ENCODE assay signal across 19 cellular contexts in the genomic region with DNA sequence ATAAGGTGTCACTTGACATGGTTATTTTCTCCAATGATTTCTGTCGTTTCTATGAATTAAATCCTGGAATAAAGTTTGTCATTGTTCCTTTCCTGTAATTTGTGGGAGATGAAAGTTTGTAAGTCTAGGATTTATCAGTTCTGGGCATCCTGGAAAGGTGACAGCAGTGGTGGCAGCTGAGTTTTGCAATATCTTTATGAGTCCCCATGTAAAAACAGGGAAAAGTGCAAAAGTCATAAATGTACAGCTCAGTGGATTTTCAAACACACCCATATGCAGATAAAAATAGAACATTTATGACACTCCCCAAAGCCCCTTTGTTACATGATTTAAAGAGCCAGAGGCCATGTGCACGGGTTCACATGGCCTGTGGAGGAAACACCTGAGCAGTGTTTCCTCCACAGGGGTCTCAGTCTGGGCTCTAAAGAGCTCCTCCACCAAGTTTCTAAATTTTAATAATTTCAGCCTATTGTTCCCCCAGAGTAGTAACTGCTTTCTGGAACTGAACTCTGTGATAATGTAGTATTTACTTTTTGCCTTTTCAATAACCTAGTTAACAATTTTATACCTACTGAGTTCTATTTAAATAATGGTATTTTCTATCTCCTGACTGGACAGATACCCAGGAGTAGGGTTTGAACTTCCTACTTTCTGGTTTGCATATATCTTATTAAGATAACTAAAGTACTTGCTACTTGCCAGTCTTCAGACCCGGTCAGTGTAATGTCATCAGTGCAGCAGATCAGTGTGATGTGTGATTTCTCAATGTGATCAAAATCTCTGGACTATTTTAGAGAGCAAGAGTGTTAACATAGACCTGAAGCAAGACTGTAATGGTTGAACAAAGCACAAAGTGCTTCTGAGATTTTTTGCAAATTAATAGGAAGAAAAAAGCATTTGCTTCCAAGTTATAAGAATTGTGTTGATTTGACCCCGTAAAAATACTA. TPM values are rescaled to one million over a fixed set of nuclear protein-coding genes. Genes with fewer than 3 reads are reported as not detected.
A peak's percentile ranks its signal among the peaks of the same experiment; 100 is the strongest.
DNase-seq lines count a peak whose midpoint lies in the region; ATAC-seq, FAIRE-seq and TF ChIP-seq lines count a peak whose summit lies in the region.
"Had no signal": no experiment of that assay in that cellular context is flagged by ENCODE, and none has a peak within 500 bp of the region (broad histone marks: within the 10 kb centered on the region; RNA-seq: fewer than 3 reads in every experiment).

No MANE protein-coding gene starts in this region.

- TF ChIP-seq CTCF in GM12878 (IDR thresholded peaks at IDR 0.05 in 2 of 3, conservative IDR thresholded peaks at IDR 0.05 in 1 of 3; ENCODE audit: control insufficient read depth in 2 of 3, extremely low read depth in 1 of 3, insufficient read depth in 1 of 3, low read depth in 3 of 3, low read length in 3 of 3) = no peak
- no peak for TF ChIP-seq CTCF in suprapubic skin (IDR thresholded peaks at IDR 0.05)

- H3K9me3 ChIP-seq in BLaER1 = peaks cover 9% of the 10 kb centered on the region; the same call in 1 of the 2 replicates
- H3K9me3 ChIP-seq in GM12878 (replicated peaks; ENCODE audit: control insufficient read depth, insufficient read depth, low read length) = no peaks in the 10 kb centered on the region
- H3K9me3 ChIP-seq in suprapubic skin = no peaks in the 10 kb centered on the region
- H3K9me3 ChIP-seq: HAP-1 had no signal

- H3K27me3 Mint-ChIP-seq in naive B cell = no peaks in the 10 kb centered on the region
- no peaks in the 10 kb centered on the region for H3K27me3 Mint-ChIP-seq in activated naive CD4-positive, alpha-beta T cell treated with anti-CD3 and anti-CD28 coated beads, Interleukin-2, amount 10 ng/mL, durations not matched to agents 7 days and 5 days
- H3K27me3 Mint-ChIP-seq: CD4-positive, alpha-beta T cell had no signal

- peaks cover 20 to 31% (median 24%) of the 10 kb centered on the region in 3 donors for H3K4me1 Mint-ChIP-seq in naive B cell
- H3K4me1 Mint-ChIP-seq in activated naive CD4-positive, alpha-beta T cell treated with anti-CD3 and anti-CD28 coated beads, Interleukin-2, amount 10 ng/mL, durations not matched to agents 7 days and 5 days = peaks cover 2% of the 10 kb centered on the region

- BruUV-seq in GM12878 (replicated peaks; lab: Mats Ljungman, UMichigan) = no TSS peak

- H3K4me3 Mint-ChIP-seq in naive B cell = peak overlapping the region in 1 of 8 donors; percentile 54
- H3K4me3 Mint-ChIP-seq in activated naive CD4-positive, alpha-beta T cell treated with anti-CD3 and anti-CD28 coated beads, Interleukin-2, amount 10 ng/mL, durations not matched to agents 7 days and 5 days = no peak overlapping the region
- H3K4me3 Mint-ChIP-seq: CD4-positive, alpha-beta T cell had no signal

- H3K9ac ChIP-seq in BLaER1 (no peak overlapping the region), GM12878 (ENCODE audit: control insufficient read depth, insufficient read depth, low read length) (no peak overlapping the region)

- no peak overlapping the region; the same call in 1 of the 2 replicates for H2AFZ ChIP-seq in GM12878 (ENCODE audit: control insufficient read depth, low read depth, low read length)

- H3K79me2 ChIP-seq in GM12878 (ENCODE audit: control insufficient read depth, insufficient read depth, low read length) = peaks cover 7% of the 10 kb centered on the region; the same call in 1 of the 2 replicates

- H3K27ac Mint-ChIP-seq in naive B cell = peak overlapping the region in 1 of 6 donors; percentile 36
- no peak overlapping the region for H3K27ac Mint-ChIP-seq in activated naive CD4-positive, alpha-beta T cell treated with anti-CD3 and anti-CD28 coated beads, Interleukin-2, amount 10 ng/mL, durations not matched to agents 7 days and 5 days
- H3K27ac Mint-ChIP-seq: CD4-positive, alpha-beta T cell had no signal

- RAD21 ChIA-PET in GM12878 (lab: Charles Lee; ENCODE audit: unreplicated experiment) = interaction anchor here (0.9 kb wide), 2 partner anchors 8 to 18 kb away, joined by 3 read pairs; no protein-coding TSS in a partner anchor

- H3K27ac ChIP-seq in BLaER1 (no peak overlapping the region), GM12878 (ENCODE audit: control insufficient read depth, insufficient read depth) (no peak overlapping the region), suprapubic skin (no peak overlapping the region)

- SMC1A ChIA-PET in GM12878 (lab: Charles Lee; ENCODE audit: uncharacterized antibody, unreplicated experiment) = interaction anchor here (0.9 to 1.8 kb wide), 8 partner anchors 11 to 200 kb away, joined by 3 to 7 read pairs (median 3); no protein-coding TSS in a partner anchor

- peak overlapping the region; percentile 65 for H3K4me2 ChIP-seq in BLaER1
- no peak overlapping the region for H3K4me2 ChIP-seq in GM12878 (ENCODE audit: control insufficient read depth, insufficient read depth)

- no peak for DNase-seq in GM12878 (ENCODE audit: low read depth, low spot score)
- DNase-seq in naive B cell = no peak
- no peak for DNase-seq in suprapubic skin (ENCODE audit: low spot score in 2 of 2)
- no peak for DNase-seq in activated naive CD4-positive, alpha-beta T cell treated with anti-CD3 and anti-CD28 coated beads, Interleukin-2, amount 10 ng/mL, durations not matched to agents 7 days and 5 days
- DNase-seq in activated naive CD4-positive, alpha-beta T cell treated with anti-CD3 and anti-CD28 coated beads, Interleukin-2, amount 50 U/mL, for 16 hours = no peak
- DNase-seq in midbrain (lab: John Stamatoyannopoulos, UW) = no peak
- DNase-seq: CD4-positive, alpha-beta T cell; KG1; MM.1S; NCI-H1105 treated with DMSO at 0.1 percent for 48 hours; NCI-H187; NCI-H774; SHP77 treated with DMSO at 0.1 percent for 48 hours had no signal

- TF ChIP-seq EP300 in Ishikawa (IDR thresholded peaks at IDR 0.05; ENCODE audit: borderline replicate concordance) (no peak), GM12878 (IDR thresholded peaks at IDR 0.05; ENCODE audit: borderline replicate concordance in 1 of 2, control insufficient read depth in 1 of 2, low read depth in 2 of 2, low read length in 2 of 2) (no peak), suprapubic skin (IDR thresholded peaks at IDR 0.05) (no peak)

- intact Hi-C loops in GM12878 (cut with micrococcal nuclease; ENCODE audit: unreplicated experiment) = no loop called here

- peaks cover 0 to 2% (median 0%) of the 10 kb centered on the region in 7 donors for H3K9me3 Mint-ChIP-seq in naive B cell
- H3K9me3 Mint-ChIP-seq in activated naive CD4-positive, alpha-beta T cell treated with anti-CD3 and anti-CD28 coated beads, Interleukin-2, amount 10 ng/mL, durations not matched to agents 7 days and 5 days = no peaks in the 10 kb centered on the region
- H3K9me3 Mint-ChIP-seq: CD4-positive, alpha-beta T cell had no signal

- ATAC-seq in GM12878 = peak; percentile 25
- ATAC-seq in naive B cell (ENCODE audit: low read depth in 2 of 2) = peak; percentile 44 to 45

- in situ Hi-C loops in GM12878 (cut with MboI) = no loop called here

- no peaks in the 10 kb centered on the region for H3K27me3 ChIP-seq in BLaER1
- no peaks in the 10 kb centered on the region for H3K27me3 ChIP-seq in GM12878 (replicated peaks in 1 of 2; ENCODE audit: control insufficient read depth in 2 of 2, insufficient read depth in 2 of 2, low read length in 1 of 2)
- H3K27me3 ChIP-seq in suprapubic skin = no peaks in the 10 kb centered on the region

- no peak for TF ChIP-seq POLR2A in GM12878 (IDR thresholded peaks at IDR 0.05; ENCODE audit: low read depth, low read length)
- TF ChIP-seq POLR2A in suprapubic skin (IDR thresholded peaks at IDR 0.05) = no peak

- TF ChIP-seq RAD21 in Ishikawa (IDR thresholded peaks at IDR 0.05; ENCODE audit: low read depth) (no peak), GM12878 (IDR thresholded peaks at IDR 0.05; ENCODE audit: insufficient read depth, low read depth, low read length) (no peak)

- H3K4me1 ChIP-seq in BLaER1 (peaks cover 19% of the 10 kb centered on the region), GM12878 (ENCODE audit: control insufficient read depth, insufficient read depth, low read length) (no peaks in the 10 kb centered on the region), suprapubic skin (no peaks in the 10 kb centered on the region)

- POLR2A ChIA-PET in GM12878 (lab: Charles Lee) = interaction anchor here (0.7 kb wide), 1 partner anchor 105 kb away, joined by 3 read pairs; no protein-coding TSS in a partner anchor

- H3K4me3 ChIP-seq in BLaER1 (no peak overlapping the region), GM12878 (no peak overlapping the region), suprapubic skin (no peak overlapping the region)
- H3K4me3 ChIP-seq: HAP-1 had no signal

- FAIRE-seq in GM12878 (lab: Jason Lieb, UNC) = no peak
- FAIRE-seq: A204.1, RCC 7860 had no signal

- H4K20me1 ChIP-seq in BLaER1 (no peaks in the 10 kb centered on the region; the same call in 1 of the 2 replicates), GM12878 (ENCODE audit: control insufficient read depth, insufficient read depth) (no peaks in the 10 kb centered on the region)

- 0 out of 2 replicates have a peak, but pooled peaks cover under 1% of the 10 kb centered on the region for H3K36me3 ChIP-seq in BLaER1
- H3K36me3 ChIP-seq in GM12878 (ENCODE audit: control insufficient read depth in 2 of 2, insufficient read depth in 2 of 2, low read length in 1 of 2) = no peaks in the 10 kb centered on the region
- no peaks in the 10 kb centered on the region for H3K36me3 ChIP-seq in suprapubic skin
- H3K36me3 ChIP-seq: HAP-1 had no signal

- CTCF ChIA-PET in GM12878 (lab: Yijun Ruan, JAX) = interaction anchor here (1.6 to 1.8 kb wide), 2 partner anchors 14 to 63 kb away, joined by 5 to 9 read pairs; no protein-coding TSS in a partner anchor
- CTCF ChIA-PET in activated naive CD4-positive, alpha-beta T cell treated with anti-CD3 and anti-CD28 coated beads, Interleukin-2, amount 10 ng/mL, durations not matched to agents 7 days and 5 days (lab: Charles Lee) = no interaction called here

- WGBS in GM12878 (ENCODE audit: insufficient coverage, insufficient replicate concordance, low lambda C conversion rate, missing lambda C conversion rate) = 34% methylated on average over 4 of the region's 4 CpGs
- WGBS in suprapubic skin = 77% methylated on average over 4 of the region's 4 CpGs

- H3K36me3 Mint-ChIP-seq in naive B cell = peaks cover 0 to 2% of the 10 kb centered on the region in 2 donors
- no peaks in the 10 kb centered on the region for H3K36me3 Mint-ChIP-seq in activated naive CD4-positive, alpha-beta T cell treated with anti-CD3 and anti-CD28 coated beads, Interleukin-2, amount 10 ng/mL, durations not matched to agents 7 days and 5 days

RNA-seq across cellular contexts. Expression of gene TMEM38B, which starts 6.5 kb away (rescaled TPM):
- total RNA-seq in GM12878 (2013; cell fraction: nucleolus; rRNA removed) = 25.8 and 27.3 TPM in 2 replicates
- 9.5 and 14.2 TPM in 2 replicates for total RNA-seq in GM12878 (2014; rRNA removed)
- total RNA-seq in GM12878 (2014; rRNA removed; fragmentation: Illumina TruSeq; extraction: Trizol) = 9.3 TPM in 2 replicates
- 14.9 and 18.3 TPM in 2 replicates for total RNA-seq in GM12878 (2021)
- polyA plus RNA-seq in GM12878 (2011; ENCODE audit: low read depth) = 3.8 TPM
- 17.6 and 25.2 TPM in 2 replicates for polyA plus RNA-seq in GM12878 (2011; rRNA removed)
- 10.7 and 11.8 TPM in 2 replicates for polyA plus RNA-seq in GM12878 (2011; cell fraction: cytosol; rRNA removed)
- 4.9 and 5.1 TPM in 2 replicates for polyA plus RNA-seq in GM12878 (2011; cell fraction: nucleus; rRNA removed)
- polyA plus RNA-seq in GM12878 (2012) = 6.6 and 7.6 TPM in 2 replicates
- polyA plus RNA-seq in GM12878 (2014; fragmentation: Illumina TruSeq; extraction: Trizol) = 6.7 and 8.4 TPM in 2 replicates
- polyA plus RNA-seq in GM12878 (2014; fragmentation: Nextera tagmentation; extraction: Ambion mirVana) = 10 to 100 TPM in 1 of 2 experiments, 1 to 10 TPM in 1; 9.9 to 15.4 TPM
- polyA plus RNA-seq in GM12878 (2014; rRNA removed) = 7.3 and 10.6 TPM in 2 replicates
- 10 to 100 TPM; 14.7 to 22.5 TPM for polyA plus RNA-seq in GM12878 (2016; fragmentation: Nextera tagmentation; extraction: Ambion mirVana)
- 9.5 and 12.2 TPM in 2 replicates for polyA minus RNA-seq in GM12878 (2011; rRNA and poly(A)+ RNA removed)
- polyA minus RNA-seq in GM12878 (2011; cell fraction: cytosol; rRNA and poly(A)+ RNA removed) = 2.7 and 9.2 TPM in 2 replicates
- 16.9 and 22.3 TPM in 2 replicates for polyA minus RNA-seq in GM12878 (2011; cell fraction: nucleus; rRNA and poly(A)+ RNA removed)
- 10 to 100 TPM; 30.7 to 71.1 (median 43.2) TPM for polyA plus RNA-seq in naive B cell (ENCODE audit: low read depth in 6 of 6)
- 10 to 100 TPM in 2 of 4 donors, 1 to 10 TPM in 2; 7.4 to 12.5 (median 9.7) TPM for total RNA-seq in suprapubic skin

RNA-seq across cellular contexts. Expression of gene TAL2, which starts 38.6 kb away (rescaled TPM):
- total RNA-seq in GM12878 (2013; cell fraction: nucleolus; rRNA removed) = 1.1 TPM in 1 of 2 replicates, not detected in the other
- total RNA-seq in GM12878 (2014; rRNA removed) (0.17 and 0.27 TPM in 2 replicates), GM12878 (2014; rRNA removed; fragmentation: Illumina TruSeq; extraction: Trizol) (0.36 and 0.41 TPM in 2 replicates), GM12878 (2021) (0.46 TPM in 1 of 2 replicates, not detected in the other), suprapubic skin (not detected)
- not detected for polyA plus RNA-seq in GM12878 (2011; ENCODE audit: low read depth)
- polyA plus RNA-seq in GM12878 (2011; rRNA removed) (0.34 TPM in 1 of 2 replicates, not detected in the other), GM12878 (2014; fragmentation: Illumina TruSeq; extraction: Trizol) (0.51 TPM in 1 of 2 replicates, not detected in the other), GM12878 (2014; fragmentation: Nextera tagmentation; extraction: Ambion mirVana) (under 1 TPM; 0.16 to 0.34 TPM), GM12878 (2014; rRNA removed) (0.56 TPM in 1 of 2 replicates, not detected in the other), GM12878 (2016; fragmentation: Nextera tagmentation; extraction: Ambion mirVana) (under 1 TPM; 0.20 to 0.44 TPM), naive B cell (ENCODE audit: low read depth in 6 of 6) (1 to 10 TPM; 1.4 to 5.3 (median 2.5) TPM)
- polyA plus RNA-seq in GM12878 (2011; cell fraction: cytosol; rRNA removed) = 0.13 and 0.35 TPM in 2 replicates
- polyA plus RNA-seq in GM12878 (2011; cell fraction: nucleus; rRNA removed) = 0.28 and 0.60 TPM in 2 replicates
- 0.41 TPM in 1 of 2 replicates, not detected in the other for polyA plus RNA-seq in GM12878 (2012)
- polyA minus RNA-seq in GM12878 (2011; rRNA and poly(A)+ RNA removed) = 0.41 TPM in 1 of 2 replicates, not detected in the other
- not detected in 2 replicates for polyA minus RNA-seq in GM12878 (2011; cell fraction: cytosol; rRNA and poly(A)+ RNA removed)
- polyA minus RNA-seq in GM12878 (2011; cell fraction: nucleus; rRNA and poly(A)+ RNA removed) = not detected in 2 replicates
- total RNA-seq: CD4-positive, alpha-beta T cell; HT1080 had no signal
